ENCODE assay signal across 19 cellular contexts in the genomic region with DNA sequence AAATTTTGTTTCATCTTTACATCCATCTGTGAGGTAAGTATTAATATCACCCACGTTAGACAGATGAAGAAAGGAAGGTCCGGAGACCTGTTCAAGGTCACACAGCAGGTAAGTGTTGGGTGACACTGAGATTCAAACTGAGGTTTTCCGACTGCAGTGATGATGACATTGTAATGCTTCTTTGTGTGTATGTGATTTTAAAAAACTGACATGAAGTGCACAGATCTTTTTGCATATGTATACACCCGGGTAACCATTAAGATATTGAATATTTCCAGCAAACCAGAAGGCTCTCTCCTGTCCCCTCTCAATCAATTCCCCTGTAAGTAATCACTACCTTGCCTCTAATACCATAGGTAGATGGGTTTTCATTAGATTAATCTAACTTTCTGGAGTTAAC.
"Had no signal": no experiment of that assay in that cellular context is flagged by ENCODE, and none has a peak within 500 bp of the region (broad histone marks: within the 10 kb centered on the region; RNA-seq: fewer than 3 reads in every experiment).

No MANE protein-coding gene starts in this region.

- H3K27ac ChIP-seq: SK-N-MC had no signal

- H3K36me3 ChIP-seq: transverse colon had no signal

- H3K27me3 Mint-ChIP-seq: effector memory CD8-positive, alpha-beta T cell had no signal

- H3K27ac Mint-ChIP-seq: stimulated activated naive B cell treated with anti-CD40 and anti-IgM and Interleukin-4, amounts not matched to agents 10 μg/mL and 1 μg/mL and 100 μg/mL, for 72 hours; T-helper 1 cell treated with Interleukin-12 subunit alpha and Interleukin-12 subunit beta and Interleukin-4 antibody, amounts not matched to agents 30 μg/mL and 1 μg/mL, for 36 hours had no signal

- H3K4me3 ChIP-seq: SK-N-MC, transverse colon had no signal

- H3K9me3 ChIP-seq: transverse colon had no signal

- H3K36me3 Mint-ChIP-seq: activated naive CD8-positive, alpha-beta T cell treated with anti-CD3 and anti-CD28 coated beads for 36 hours; memory B cell; stimulated activated naive B cell treated with anti-CD40 and anti-IgM and Interleukin-4, amounts not matched to agents 10 μg/mL and 1 μg/mL and 100 μg/mL, for 72 hours had no signal

- DNase-seq: activated CD4-positive, alpha-beta T cell treated with anti-CD3 and anti-CD28 coated beads for 36 hours; activated CD8-positive, alpha-beta T cell treated with anti-CD3 and anti-CD28 coated beads for 36 hours; activated gamma-delta T cell treated with Interleukin-2 at 50 U/mL for 16 hours; activated naive CD8-positive, alpha-beta T cell treated with anti-CD3 and anti-CD28 coated beads for 36 hours; activated T-cell treated with anti-CD3 and anti-CD28 coated beads, Interleukin-2, amount 50 U/mL, for 48 hours; dermis blood vessel endothelial cell; effector memory CD8-positive, alpha-beta T cell; foreskin melanocyte; kidney glomerular epithelial cell; left ventricle myocardium superior; posterior cingulate gyrus; retina; stimulated activated CD4-positive, alpha-beta T cell treated with anti-CD3 and anti-CD28 coated beads, Interleukin-4, amount 100 ng/mL, for 1 hour; stimulated activated naive B cell treated with anti-CD40 and anti-IgM and Interleukin-4, amounts not matched to agents 10 μg/mL and 1 μg/mL and 100 μg/mL, for 72 hours; substantia nigra; transverse colon had no signal

- H3K9me3 Mint-ChIP-seq: activated CD8-positive, alpha-beta T cell treated with anti-CD3 and anti-CD28 coated beads for 36 hours; activated naive CD8-positive, alpha-beta T cell treated with anti-CD3 and anti-CD28 coated beads for 36 hours; effector memory CD8-positive, alpha-beta T cell; memory B cell; stimulated activated naive B cell treated with anti-CD40 and anti-IgM and Interleukin-4, amounts not matched to agents 10 μg/mL and 1 μg/mL and 100 μg/mL, for 72 hours; T-helper 1 cell treated with Interleukin-12 subunit alpha and Interleukin-12 subunit beta and Interleukin-4 antibody, amounts not matched to agents 30 μg/mL and 1 μg/mL, for 36 hours had no signal
